19 cellular contexts compared by ENCODE assay signal in genomic region chr17:8673621-8674020, GRCh38. TPM values are rescaled to one million over a fixed set of nuclear protein-coding genes. Genes with fewer than 3 reads are reported as not detected.
DNase-seq lines count a peak whose midpoint lies in the region; FAIRE-seq and TF ChIP-seq lines count a peak whose summit lies in the region.
"Had no signal": no experiment of that assay in that cellular context is flagged by ENCODE, and none has a peak within 500 bp of the region (broad histone marks: within the 10 kb centered on the region; RNA-seq: fewer than 3 reads in every experiment).

No MANE protein-coding gene starts in this region.

- H3K27me3 Mint-ChIP-seq in mesothelial cell of epicardium (ENCODE audit: low read depth): no peaks in the 10 kb centered on the region

- peak overlapping the region; percentile 84 for H3K27ac Mint-ChIP-seq in mesothelial cell of epicardium
- H3K27ac Mint-ChIP-seq: activated CD8-positive, alpha-beta memory T cell treated with anti-CD3 and anti-CD28 coated beads, Interleukin-2, amount 10 ng/mL, durations not matched to agents 7 days and 5 days; activated naive CD4-positive, alpha-beta T cell treated with anti-CD3 and anti-CD28 coated beads, Interleukin-2, amount 50 U/mL, for 72 hours; B cell; HFFc6 had no signal

- H3K4me3 Mint-ChIP-seq in mesothelial cell of epicardium: no peak overlapping the region
- H3K4me3 Mint-ChIP-seq: activated CD8-positive, alpha-beta memory T cell treated with anti-CD3 and anti-CD28 coated beads, Interleukin-2, amount 10 ng/mL, durations not matched to agents 7 days and 5 days; B cell; HFFc6; IgD-negative memory B cell had no signal

- DNase-seq in AG08395 (ENCODE audit: low spot score) (peak; percentile 43), NCI-H526 treated with DMSO at 0.1 percent for 48 hours (lab: John Stamatoyannopoulos, UW) (peak; percentile 65), fibroblast of mammary gland (ENCODE audit: low read depth) (peak; percentile 75), mesothelial cell of epicardium (ENCODE audit: low spot score in 2 of 2, unreplicated experiment in 2 of 2) (no peak), frontal cortex (ENCODE audit: low spot score in 2 of 2) (no peak), NCI-H446 treated with DMSO at 0.1 percent for 48 hours (lab: John Stamatoyannopoulos, UW) (no peak)
- DNase-seq in stimulated activated CD4-positive, alpha-beta T cell treated with anti-CD3 and anti-CD28 coated beads, Interleukin-12 subunit alpha, Interleukin-12 subunit beta, amount 100 ng/mL, for 4 hours: no peak
- DNase-seq in activated CD8-positive, alpha-beta memory T cell treated with anti-CD3 and anti-CD28 coated beads, Interleukin-2, amount 50 U/mL, for 48 hours: no peak
- DNase-seq: activated CD8-positive, alpha-beta memory T cell treated with anti-CD3 and anti-CD28 coated beads, Interleukin-2, amount 10 ng/mL, durations not matched to agents 7 days and 5 days; gastrocnemius medialis; HFFc6; left colon; NCI-H1417 treated with DMSO at 0.1 percent for 48 hours; NCI-H748 treated with DMSO at 0.1 percent for 48 hours; SIG-M5 had no signal

- peaks cover 3% of the 10 kb centered on the region for H3K36me3 Mint-ChIP-seq in mesothelial cell of epicardium
- H3K36me3 Mint-ChIP-seq: activated CD8-positive, alpha-beta memory T cell treated with anti-CD3 and anti-CD28 coated beads, Interleukin-2, amount 10 ng/mL, durations not matched to agents 7 days and 5 days; activated naive CD4-positive, alpha-beta T cell treated with anti-CD3 and anti-CD28 coated beads, Interleukin-2, amount 50 U/mL, for 72 hours; IgD-negative memory B cell had no signal

- peaks cover 59% of the 10 kb centered on the region for H3K4me1 Mint-ChIP-seq in mesothelial cell of epicardium
- H3K4me1 Mint-ChIP-seq: activated CD8-positive, alpha-beta memory T cell treated with anti-CD3 and anti-CD28 coated beads, Interleukin-2, amount 10 ng/mL, durations not matched to agents 7 days and 5 days; B cell had no signal

- TF ChIP-seq CTCF in fibroblast of mammary gland (conservative IDR thresholded peaks at IDR 0.05; ENCODE audit: control insufficient read depth, insufficient read depth, low read depth, low read length): no peak
- no peak for TF ChIP-seq CTCF in mesothelial cell of epicardium (IDR thresholded peaks at IDR 0.05; ENCODE audit: unreplicated experiment)

- H3K9me3 Mint-ChIP-seq in mesothelial cell of epicardium: peaks cover 8% of the 10 kb centered on the region
- H3K9me3 Mint-ChIP-seq: activated naive CD4-positive, alpha-beta T cell treated with anti-CD3 and anti-CD28 coated beads, Interleukin-2, amount 50 U/mL, for 72 hours had no signal

- FAIRE-seq in frontal cortex (lab: Jason Lieb, UNC): no peak
- FAIRE-seq: G401.6 had no signal

- H3K4me3 ChIP-seq in fibroblast of mammary gland (ENCODE audit: control insufficient read depth, low read depth, low read length): no peak overlapping the region
- H3K4me3 ChIP-seq: gastrocnemius medialis had no signal

RNA-seq across cellular contexts. Expression of gene MYH10, which starts 43.1 kb away (rescaled TPM):
- 308 to 328 TPM (median 312 TPM) in 3 replicates for total RNA-seq in mesothelial cell of epicardium
- total RNA-seq in frontal cortex: 118 TPM

Comparison
In these comparisons a context has a peak if more than half of its experiments do, and no peak if none do; other contexts are left out.
1. DNase-seq: peak in AG08395 (single experiment), NCI-H526 treated with DMSO at 0.1 percent for 48 hours (single experiment) and fibroblast of mammary gland (single experiment); none in mesothelial cell of epicardium (0 of 2), frontal cortex (0 of 2), stimulated activated CD4-positive, alpha-beta T cell treated with anti-CD3 and anti-CD28 coated beads, Interleukin-12 subunit alpha, Interleukin-12 subunit beta, amount 100 ng/mL, for 4 hours (single experiment), NCI-H446 treated with DMSO at 0.1 percent for 48 hours (single experiment) and activated CD8-positive, alpha-beta memory T cell treated with anti-CD3 and anti-CD28 coated beads, Interleukin-2, amount 50 U/mL, for 48 hours (single experiment).